1 cellular context compared by ENCODE assay signal in genomic region chr20:25310268-25310920, GRCh38.
TF ChIP-seq lines count a peak whose summit lies in the region.

No MANE protein-coding gene starts in this region.

TF ChIP-seq in HepG2, 621 proteins besides CTCF, POLR2A, EP300 and RAD21 (continued from another document and continues in another):
- TF ChIP-seq REPIN1 (CRISPR knock-in tag; IDR thresholded peaks at IDR 0.05; ENCODE audit: borderline replicate concordance, low read depth), result peak; percentile 92
- TF ChIP-seq ZNF317 (CRISPR knock-in tag; IDR thresholded peaks at IDR 0.05), result 0 out of 2 replicates have a peak, but pooled peaks have one; percentile 18
- peak; percentile 65 for TF ChIP-seq ZBTB21 (CRISPR knock-in tag; IDR thresholded peaks at IDR 0.05)
- TF ChIP-seq ZNF12 (CRISPR knock-in tag; IDR thresholded peaks at IDR 0.05), result peak; percentile 84
- peak; percentile 66; the same call in 1 of the 2 replicates for TF ChIP-seq MEF2D (CRISPR knock-in tag; IDR thresholded peaks at IDR 0.05)
- no peak for TF ChIP-seq ZNF557 (CRISPR knock-in tag; IDR thresholded peaks at IDR 0.05)
- TF ChIP-seq HOMEZ (CRISPR knock-in tag; IDR thresholded peaks at IDR 0.05; ENCODE audit: low read depth), result peak; percentile 92; the same call in 1 of the 2 replicates
- no peak for TF ChIP-seq RAD51 (IDR thresholded peaks at IDR 0.05; ENCODE audit: borderline replicate concordance)
- TF ChIP-seq SP5 (CRISPR knock-in tag; IDR thresholded peaks at IDR 0.05; ENCODE audit: borderline replicate concordance, low read depth), result peak; percentile 93
- peak; percentile 79; the same call in 1 of the 2 replicates for TF ChIP-seq HNF4G (IDR thresholded peaks at IDR 0.05; ENCODE audit: borderline replicate concordance, low read depth, low read length)
- peak; percentile 85; the same call in 1 of the 2 replicates for TF ChIP-seq HNF4G (CRISPR knock-in tag; IDR thresholded peaks at IDR 0.05; ENCODE audit: borderline replicate concordance, low read depth)
- TF ChIP-seq SUZ12 (IDR thresholded peaks at IDR 0.05; ENCODE audit: low read depth, low read length), result no peak
- peak; percentile 45; the same call in 1 of the 2 replicates for TF ChIP-seq PBX2 (CRISPR knock-in tag; IDR thresholded peaks at IDR 0.05)
- TF ChIP-seq SMARCE1 (IDR thresholded peaks at IDR 0.05; ENCODE audit: borderline replicate concordance), result no peak
- TF ChIP-seq NONO (IDR thresholded peaks at IDR 0.05), result no peak
- peak; percentile 81 for TF ChIP-seq NONO (CRISPR knock-in tag; conservative IDR thresholded peaks at IDR 0.05)
- TF ChIP-seq NFYB (CRISPR knock-in tag; IDR thresholded peaks at IDR 0.05), result no peak
- TF ChIP-seq MZF1 (CRISPR knock-in tag; IDR thresholded peaks at IDR 0.05; ENCODE audit: borderline replicate concordance), result no peak
- TF ChIP-seq SYNCRIP (IDR thresholded peaks at IDR 0.05; ENCODE audit: insufficient read depth, low read depth, low read length), result no peak
- 0 out of 2 replicates have a peak, but pooled peaks have one; percentile 26 for TF ChIP-seq ZNF431 (CRISPR knock-in tag; IDR thresholded peaks at IDR 0.05; ENCODE audit: borderline replicate concordance, low read depth)
- peak; percentile 80 for TF ChIP-seq GATAD1 (CRISPR knock-in tag; IDR thresholded peaks at IDR 0.05)
- no peak for TF ChIP-seq ZNF101 (CRISPR knock-in tag; IDR thresholded peaks at IDR 0.05; ENCODE audit: borderline replicate concordance, low read depth)
- no peak for TF ChIP-seq ZNF615 (CRISPR knock-in tag; IDR thresholded peaks at IDR 0.05; ENCODE audit: borderline replicate concordance)
- TF ChIP-seq HMGA1 (CRISPR knock-in tag; conservative IDR thresholded peaks at IDR 0.05), result no peak
- TF ChIP-seq CREM (IDR thresholded peaks at IDR 0.05), result no peak; the same call in 1 of the 2 replicates
- no peak for TF ChIP-seq CREM (CRISPR knock-in tag; IDR thresholded peaks at IDR 0.05)
- TF ChIP-seq TBX2 (CRISPR knock-in tag; IDR thresholded peaks at IDR 0.05; ENCODE audit: borderline replicate concordance), result peak; percentile 84
- no peak for TF ChIP-seq ARNT (IDR thresholded peaks at IDR 0.05)
- TF ChIP-seq CC2D1A (CRISPR knock-in tag; IDR thresholded peaks at IDR 0.05), result no peak
- no peak for TF ChIP-seq ZNF253 (CRISPR knock-in tag; IDR thresholded peaks at IDR 0.05; ENCODE audit: borderline replicate concordance)
- no peak for TF ChIP-seq ZNF678 (CRISPR knock-in tag; IDR thresholded peaks at IDR 0.05)
- TF ChIP-seq ETV6 (CRISPR knock-in tag; conservative IDR thresholded peaks at IDR 0.05), result no peak
- TF ChIP-seq ZNF33A (CRISPR knock-in tag; IDR thresholded peaks at IDR 0.05; ENCODE audit: borderline replicate concordance), result no peak
- no peak; the same call in 1 of the 2 replicates for TF ChIP-seq TSC22D2 (CRISPR knock-in tag; IDR thresholded peaks at IDR 0.05; ENCODE audit: borderline replicate concordance)
- peak; percentile 81 for TF ChIP-seq CEBPG (CRISPR knock-in tag; IDR thresholded peaks at IDR 0.05)
- no peak for TF ChIP-seq ZSCAN20 (CRISPR knock-in tag; IDR thresholded peaks at IDR 0.05; ENCODE audit: borderline replicate concordance)
- no peak for TF ChIP-seq ZNF138 (CRISPR knock-in tag; IDR thresholded peaks at IDR 0.05; ENCODE audit: low read depth)
- TF ChIP-seq ZNF44 (CRISPR knock-in tag; IDR thresholded peaks at IDR 0.05), result no peak
- no peak; the same call in 1 of the 2 replicates for TF ChIP-seq DNMT3B (CRISPR knock-in tag; conservative IDR thresholded peaks at IDR 0.05)
- no peak for TF ChIP-seq TAF1 (CRISPR knock-in tag; IDR thresholded peaks at IDR 0.05)
- no peak for TF ChIP-seq PAF1 (CRISPR knock-in tag; IDR thresholded peaks at IDR 0.05)
- no peak for TF ChIP-seq REST (IDR thresholded peaks at IDR 0.05; ENCODE audit: borderline replicate concordance in 1 of 2, low read depth in 1 of 2, low read length in 2 of 2)
- no peak for TF ChIP-seq CENPT (CRISPR knock-in tag; IDR thresholded peaks at IDR 0.05; ENCODE audit: low read depth)
- TF ChIP-seq SMAD3 (CRISPR knock-in tag; IDR thresholded peaks at IDR 0.05), result peak; percentile 66; the same call in 1 of the 2 replicates
- no peak for TF ChIP-seq ZNF264 (CRISPR knock-in tag; IDR thresholded peaks at IDR 0.05)
- TF ChIP-seq ZNF280B (CRISPR knock-in tag; IDR thresholded peaks at IDR 0.05; ENCODE audit: borderline replicate concordance), result no peak
- TF ChIP-seq SSRP1 (CRISPR knock-in tag; IDR thresholded peaks at IDR 0.05), result peak; percentile 78; the same call in 1 of the 2 replicates
- TF ChIP-seq HOXD1 (CRISPR knock-in tag; IDR thresholded peaks at IDR 0.05), result no peak
- no peak for TF ChIP-seq GRHL1 (CRISPR knock-in tag; conservative IDR thresholded peaks at IDR 0.05)
- no peak for TF ChIP-seq DBP (CRISPR knock-in tag; IDR thresholded peaks at IDR 0.05; ENCODE audit: not compliant biosample characterization)
- TF ChIP-seq PHF8 (CRISPR knock-in tag; IDR thresholded peaks at IDR 0.05), result 0 out of 2 replicates have a peak, but pooled peaks have one; percentile 15
- peak; percentile 71; the same call in 1 of the 2 replicates for TF ChIP-seq ZNF556 (CRISPR knock-in tag; IDR thresholded peaks at IDR 0.05; ENCODE audit: borderline replicate concordance)
- peak; percentile 70 for TF ChIP-seq KMT2A (CRISPR knock-in tag; IDR thresholded peaks at IDR 0.05)
- TF ChIP-seq THAP11 (CRISPR knock-in tag; IDR thresholded peaks at IDR 0.05), result no peak; the same call in 1 of the 2 replicates
- peak; percentile 66; the same call in 1 of the 2 replicates for TF ChIP-seq IKZF5 (CRISPR knock-in tag; IDR thresholded peaks at IDR 0.05)
- TF ChIP-seq ZBTB10 (CRISPR knock-in tag; IDR thresholded peaks at IDR 0.05; ENCODE audit: borderline replicate concordance), result no peak; the same call in 1 of the 2 replicates
- TF ChIP-seq ZNF598 (CRISPR knock-in tag; IDR thresholded peaks at IDR 0.05; ENCODE audit: borderline replicate concordance), result no peak
- no peak for TF ChIP-seq NPAS2 (CRISPR knock-in tag; IDR thresholded peaks at IDR 0.05; ENCODE audit: borderline replicate concordance)
- no peak; the same call in 1 of the 2 replicates for TF ChIP-seq AHR (CRISPR knock-in tag; IDR thresholded peaks at IDR 0.05)
- TF ChIP-seq ZNF746 (CRISPR knock-in tag; IDR thresholded peaks at IDR 0.05), result no peak
- TF ChIP-seq ZNF337 (CRISPR knock-in tag; IDR thresholded peaks at IDR 0.05; ENCODE audit: borderline replicate concordance, low read depth), result peak; percentile 28; the same call in 1 of the 2 replicates
- peak; percentile 79 for TF ChIP-seq MED1 (CRISPR knock-in tag; IDR thresholded peaks at IDR 0.05)
